In genomic region chr6:125153541-125154183, GRCh38 we compare ENCODE assay signal across 1 cellular context.
TF ChIP-seq lines count a peak whose summit lies in the region.

Gene TPD52L1, plus strand, starts transcription at chr6:125153773. Its CDS starts 179 bp downstream, at chr6:125153952.

TF ChIP-seq in HepG2, 621 proteins besides CTCF, POLR2A, EP300 and RAD21 (continued from another document and continues in another):
- peak; percentile 66 for TF ChIP-seq ZFP91 (CRISPR knock-in tag; IDR thresholded peaks at IDR 0.05; ENCODE audit: borderline replicate concordance)
- TF ChIP-seq ZNF580 (CRISPR knock-in tag; IDR thresholded peaks at IDR 0.05; ENCODE audit: borderline replicate concordance, low read depth), result peak; percentile 63; the same call in 1 of the 2 replicates
- peak; percentile 83; the same call in 1 of the 2 replicates for TF ChIP-seq NRL (CRISPR knock-in tag; IDR thresholded peaks at IDR 0.05; ENCODE audit: borderline replicate concordance)
- TF ChIP-seq HOXA5 (CRISPR knock-in tag; IDR thresholded peaks at IDR 0.05), result peak; percentile 34; the same call in 1 of the 2 replicates
- peak; percentile 68; the same call in 1 of the 2 replicates for TF ChIP-seq RFXAP (CRISPR knock-in tag; IDR thresholded peaks at IDR 0.05; ENCODE audit: borderline replicate concordance)
- TF ChIP-seq TFAP4 (IDR thresholded peaks at IDR 0.05; ENCODE audit: borderline replicate concordance, low read depth), result peak; percentile 55; the same call in 1 of the 2 replicates
- peak; percentile 14; the same call in 1 of the 2 replicates for TF ChIP-seq ZNF350 (CRISPR knock-in tag; IDR thresholded peaks at IDR 0.05; ENCODE audit: borderline replicate concordance, low read depth)
- no peak for TF ChIP-seq U2AF2 (IDR thresholded peaks at IDR 0.05; ENCODE audit: low read depth, low read length)
- 0 out of 2 replicates have a peak, but pooled peaks have one; percentile 20 for TF ChIP-seq TAF1 (CRISPR knock-in tag; IDR thresholded peaks at IDR 0.05)
- peak; percentile 80; the same call in 1 of the 2 replicates for TF ChIP-seq FOXC1 (CRISPR knock-in tag; IDR thresholded peaks at IDR 0.05; ENCODE audit: borderline replicate concordance)
- no peak for TF ChIP-seq MXI1 (IDR thresholded peaks at IDR 0.05; ENCODE audit: borderline replicate concordance, low read depth, low read length)
- 0 out of 2 replicates have a peak, but pooled peaks have one; percentile 52 for TF ChIP-seq ZMYM2 (CRISPR knock-in tag; IDR thresholded peaks at IDR 0.05)
- 0 out of 2 replicates have a peak, but pooled peaks have one; percentile 36 for TF ChIP-seq ZNF383 (CRISPR knock-in tag; IDR thresholded peaks at IDR 0.05; ENCODE audit: borderline replicate concordance)
- TF ChIP-seq ZNF503 (CRISPR knock-in tag; IDR thresholded peaks at IDR 0.05), result 0 out of 2 replicates have a peak, but pooled peaks have one; percentile 46
- peak; percentile 11; the same call in 1 of the 2 replicates for TF ChIP-seq BORCS8-MEF2B (CRISPR knock-in tag; IDR thresholded peaks at IDR 0.05)
- TF ChIP-seq RNF2 (conservative IDR thresholded peaks at IDR 0.05; ENCODE audit: low read depth), result peak; percentile 49; the same call in 1 of the 2 replicates
- no peak for TF ChIP-seq ZNF20 (CRISPR knock-in tag; IDR thresholded peaks at IDR 0.05)
- TF ChIP-seq ZNF138 (CRISPR knock-in tag; IDR thresholded peaks at IDR 0.05; ENCODE audit: low read depth), result peak; percentile 66; the same call in 1 of the 2 replicates
- no peak for TF ChIP-seq HNRNPH1 (optimal IDR thresholded peaks at IDR 0.05; ENCODE audit: low read depth, low read length)
- peak; percentile 22; the same call in 1 of the 2 replicates for TF ChIP-seq ZBTB33 (CRISPR knock-in tag; IDR thresholded peaks at IDR 0.05)
- no peak for TF ChIP-seq ZNF382 (CRISPR knock-in tag; IDR thresholded peaks at IDR 0.05; ENCODE audit: borderline replicate concordance)
- 0 out of 2 replicates have a peak, but pooled peaks have one; percentile 37 for TF ChIP-seq SPEN (CRISPR knock-in tag; IDR thresholded peaks at IDR 0.05; ENCODE audit: low read depth)
- no peak for TF ChIP-seq PAX8 (CRISPR knock-in tag; IDR thresholded peaks at IDR 0.05; ENCODE audit: borderline replicate concordance)
- TF ChIP-seq ZFP36 (IDR thresholded peaks at IDR 0.05; ENCODE audit: borderline replicate concordance, low read depth, low read length, partially characterized antibody), result peak; percentile 44
- 0 out of 2 replicates have a peak, but pooled peaks have one; percentile 76 for TF ChIP-seq ZMAT3 (CRISPR knock-in tag; conservative IDR thresholded peaks at IDR 0.05)
- TF ChIP-seq EED (CRISPR knock-in tag; IDR thresholded peaks at IDR 0.05), result peak; percentile 92; the same call in 1 of the 2 replicates
- TF ChIP-seq HOXA9 (CRISPR knock-in tag; IDR thresholded peaks at IDR 0.05; ENCODE audit: borderline replicate concordance), result 0 out of 2 replicates have a peak, but pooled peaks have one; percentile 43
- TF ChIP-seq MIXL1 (CRISPR knock-in tag; IDR thresholded peaks at IDR 0.05), result 0 out of 2 replicates have a peak, but pooled peaks have one; percentile 24
- peak; percentile 59; the same call in 1 of the 2 replicates for TF ChIP-seq ZSCAN29 (CRISPR knock-in tag; conservative IDR thresholded peaks at IDR 0.05)
- TF ChIP-seq MXD1 (CRISPR knock-in tag; IDR thresholded peaks at IDR 0.05), result peak; percentile 14; the same call in 1 of the 2 replicates
- TF ChIP-seq ZNF674 (CRISPR knock-in tag; IDR thresholded peaks at IDR 0.05; ENCODE audit: low read depth), result peak; percentile 91; the same call in 1 of the 2 replicates
- TF ChIP-seq NONO (IDR thresholded peaks at IDR 0.05), result no peak
- peak; percentile 54; the same call in 1 of the 2 replicates for TF ChIP-seq NONO (CRISPR knock-in tag; conservative IDR thresholded peaks at IDR 0.05)
- 0 out of 2 replicates have a peak, but pooled peaks have one; percentile 41 for TF ChIP-seq ZNF333 (CRISPR knock-in tag; IDR thresholded peaks at IDR 0.05; ENCODE audit: borderline replicate concordance)
- no peak for TF ChIP-seq THRA (CRISPR knock-in tag; IDR thresholded peaks at IDR 0.05; ENCODE audit: borderline replicate concordance)
- peak; percentile 73; the same call in 1 of the 2 replicates for TF ChIP-seq TERF1 (CRISPR knock-in tag; IDR thresholded peaks at IDR 0.05)
- TF ChIP-seq NFKB2 (CRISPR knock-in tag; IDR thresholded peaks at IDR 0.05; ENCODE audit: borderline replicate concordance), result no peak; the same call in 1 of the 2 replicates
- peak; percentile 71; the same call in 1 of the 2 replicates for TF ChIP-seq MIER2 (CRISPR knock-in tag; IDR thresholded peaks at IDR 0.05)
- TF ChIP-seq ELF3 (CRISPR knock-in tag; IDR thresholded peaks at IDR 0.05), result peak; percentile 53; the same call in 1 of the 2 replicates
- peak; percentile 76 for TF ChIP-seq MAX (IDR thresholded peaks at IDR 0.05)
- TF ChIP-seq ZNF274 (CRISPR knock-in tag; IDR thresholded peaks at IDR 0.05), result peak; percentile 29; the same call in 1 of the 2 replicates
- TF ChIP-seq MEF2D (CRISPR knock-in tag; IDR thresholded peaks at IDR 0.05), result 0 out of 2 replicates have a peak, but pooled peaks have one; percentile 23
- 0 out of 2 replicates have a peak, but pooled peaks have one; percentile 46 for TF ChIP-seq ZNF879 (CRISPR knock-in tag; IDR thresholded peaks at IDR 0.05)
- TF ChIP-seq ELK4 (CRISPR knock-in tag; IDR thresholded peaks at IDR 0.05; ENCODE audit: borderline replicate concordance), result no peak
- TF ChIP-seq ZBTB7A (CRISPR knock-in tag; IDR thresholded peaks at IDR 0.05), result no peak
- TF ChIP-seq ZIK1 (CRISPR knock-in tag; IDR thresholded peaks at IDR 0.05; ENCODE audit: borderline replicate concordance, low read depth), result 0 out of 2 replicates have a peak, but pooled peaks have one; percentile 50
- TF ChIP-seq CBX1 (IDR thresholded peaks at IDR 0.05; ENCODE audit: low read depth), result peak; percentile 38
- TF ChIP-seq ZBED4 (CRISPR knock-in tag; IDR thresholded peaks at IDR 0.05; ENCODE audit: borderline replicate concordance), result peak; percentile 93
- 0 out of 2 replicates have a peak, but pooled peaks have one; percentile 53 for TF ChIP-seq KLF6 (CRISPR knock-in tag; IDR thresholded peaks at IDR 0.05)
